ENCODE assay signal across 20 cellular contexts in the genomic region with DNA sequence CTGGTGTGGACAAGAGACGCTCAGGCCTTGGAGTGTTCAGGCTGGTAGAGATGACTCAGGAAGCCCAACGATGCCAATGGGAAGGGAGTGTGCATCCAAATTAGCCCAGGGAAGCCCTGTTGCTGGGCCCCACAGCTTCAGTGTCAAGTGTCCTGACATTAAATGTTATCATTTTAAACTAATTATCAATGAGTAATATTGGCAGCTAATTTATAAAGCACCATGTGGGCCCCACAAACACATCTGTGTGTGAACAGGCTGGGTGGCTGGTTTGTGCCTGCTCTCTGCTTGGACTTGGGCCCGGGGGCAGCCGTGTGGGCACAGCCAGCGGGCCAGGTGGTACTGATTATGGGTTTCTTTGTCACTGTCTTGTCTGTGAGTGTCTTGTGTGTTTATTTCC. TPM values are rescaled to one million over a fixed set of nuclear protein-coding genes. Genes with fewer than 3 reads are reported as not detected.
DNase-seq lines count a peak whose midpoint lies in the region; TF ChIP-seq lines count a peak whose summit lies in the region.
"Had no signal": no experiment of that assay in that cellular context is flagged by ENCODE, and none has a peak within 500 bp of the region (broad histone marks: within the 10 kb centered on the region; RNA-seq: fewer than 3 reads in every experiment).

No MANE protein-coding gene starts in this region.

- no peaks in the 10 kb centered on the region for H3K9me3 Mint-ChIP-seq in activated CD4-positive, alpha-beta T cell treated with anti-CD3 and anti-CD28 coated beads, Interleukin-2, amount 10 ng/mL, durations not matched to agents 7 days and 5 days
- H3K9me3 Mint-ChIP-seq in brain: no peaks in the 10 kb centered on the region
- H3K9me3 Mint-ChIP-seq in activated T-helper 1 cell treated with anti-CD3 and anti-CD28 coated beads, Interleukin-12 subunit alpha, Interleukin-12 subunit beta, Interleukin-2, Interleukin-4 antibody, amounts not matched to agents 30 ng/mL and 10 ng/mL and 1 ng/mL, durations not matched to agents 14 hours and 24 hours and 36 hours: no peaks in the 10 kb centered on the region
- H3K9me3 Mint-ChIP-seq: CD4-positive, alpha-beta memory T cell had no signal

- TF ChIP-seq CTCF in brain (conservative IDR thresholded peaks at IDR 0.05): no peak
- no peak for TF ChIP-seq CTCF in vagina (IDR thresholded peaks at IDR 0.05)
- TF ChIP-seq CTCF in stomach (IDR thresholded peaks at IDR 0.05): no peak
- TF ChIP-seq CTCF in breast epithelium (IDR thresholded peaks at IDR 0.05): no peak

- peaks cover 2% of the 10 kb centered on the region for H3K4me1 Mint-ChIP-seq in activated CD4-positive, alpha-beta T cell treated with anti-CD3 and anti-CD28 coated beads, Interleukin-2, amount 10 ng/mL, durations not matched to agents 7 days and 5 days
- H3K4me1 Mint-ChIP-seq in brain: peaks cover 43% of the 10 kb centered on the region
- H3K4me1 Mint-ChIP-seq in activated T-helper 1 cell treated with anti-CD3 and anti-CD28 coated beads, Interleukin-12 subunit alpha, Interleukin-12 subunit beta, Interleukin-2, Interleukin-4 antibody, amounts not matched to agents 30 ng/mL and 10 ng/mL and 1 ng/mL, durations not matched to agents 14 hours and 24 hours and 36 hours (ENCODE audit: low read depth): no peaks in the 10 kb centered on the region
- H3K4me1 Mint-ChIP-seq: CD4-positive, alpha-beta memory T cell had no signal

- no peaks in the 10 kb centered on the region for H3K36me3 ChIP-seq in vagina
- no peaks in the 10 kb centered on the region for H3K36me3 ChIP-seq in stomach
- no peaks in the 10 kb centered on the region for H3K36me3 ChIP-seq in breast epithelium
- H3K36me3 ChIP-seq: BLaER1, SJCRH30 had no signal

- H3K27me3 ChIP-seq in vagina (no peaks in the 10 kb centered on the region), stomach (peaks cover 0 to 4% (median 3%) of the 10 kb centered on the region in 3 donors), breast epithelium (no peaks in the 10 kb centered on the region)
- H3K27me3 ChIP-seq: BLaER1 had no signal

- H3K4me3 Mint-ChIP-seq in activated CD4-positive, alpha-beta T cell treated with anti-CD3 and anti-CD28 coated beads, Interleukin-2, amount 10 ng/mL, durations not matched to agents 7 days and 5 days: no peak overlapping the region
- H3K4me3 Mint-ChIP-seq in brain: no peak overlapping the region
- H3K4me3 Mint-ChIP-seq in activated T-helper 1 cell treated with anti-CD3 and anti-CD28 coated beads, Interleukin-12 subunit alpha, Interleukin-12 subunit beta, Interleukin-2, Interleukin-4 antibody, amounts not matched to agents 30 ng/mL and 10 ng/mL and 1 ng/mL, durations not matched to agents 14 hours and 24 hours and 36 hours: no peak overlapping the region
- H3K4me3 Mint-ChIP-seq: CD4-positive, alpha-beta memory T cell had no signal

- no peaks in the 10 kb centered on the region for H3K36me3 Mint-ChIP-seq in activated CD4-positive, alpha-beta T cell treated with anti-CD3 and anti-CD28 coated beads, Interleukin-2, amount 10 ng/mL, durations not matched to agents 7 days and 5 days (ENCODE audit: low read depth)
- H3K36me3 Mint-ChIP-seq in brain: no peaks in the 10 kb centered on the region
- H3K36me3 Mint-ChIP-seq in activated T-helper 1 cell treated with anti-CD3 and anti-CD28 coated beads, Interleukin-12 subunit alpha, Interleukin-12 subunit beta, Interleukin-2, Interleukin-4 antibody, amounts not matched to agents 30 ng/mL and 10 ng/mL and 1 ng/mL, durations not matched to agents 14 hours and 24 hours and 36 hours (ENCODE audit: low read depth): no peaks in the 10 kb centered on the region
- H3K36me3 Mint-ChIP-seq: CD4-positive, alpha-beta memory T cell had no signal

- TF ChIP-seq EP300 in stomach (IDR thresholded peaks at IDR 0.05): no peak

- peak overlapping the region; percentile 20 for H3K27ac ChIP-seq in vagina
- no peak overlapping the region for H3K27ac ChIP-seq in stomach
- H3K27ac ChIP-seq in breast epithelium: no peak overlapping the region
- H3K27ac ChIP-seq: BLaER1, SJCRH30 had no signal

- CTCF ChIA-PET in activated CD4-positive, alpha-beta T cell treated with anti-CD3 and anti-CD28 coated beads, Interleukin-2, amount 10 ng/mL, durations not matched to agents 7 days and 5 days (lab: Charles Lee): no interaction called here

- H3K4me3 ChIP-seq in vagina: no peak overlapping the region
- H3K4me3 ChIP-seq in stomach: no peak overlapping the region
- no peak overlapping the region for H3K4me3 ChIP-seq in breast epithelium
- H3K4me3 ChIP-seq: BLaER1, K562, SJCRH30 had no signal

- intact Hi-C loops in vagina (cut with DNase I) (no loop called here), stomach (cut with DNase I; ENCODE audit: low total_unique reads) (no loop called here), breast epithelium (cut with DNase I; ENCODE audit: low total_unique reads) (no loop called here)
- intact Hi-C loops in activated T-helper 1 cell treated with anti-CD3 and anti-CD28 coated beads, Interleukin-12 subunit alpha, Interleukin-12 subunit beta, Interleukin-2, Interleukin-4 antibody, amounts not matched to agents 30 ng/mL and 10 ng/mL and 1 ng/mL, durations not matched to agents 14 hours and 24 hours and 36 hours (cut with micrococcal nuclease): no loop called here

- H3K27ac Mint-ChIP-seq in activated CD4-positive, alpha-beta T cell treated with anti-CD3 and anti-CD28 coated beads, Interleukin-2, amount 10 ng/mL, durations not matched to agents 7 days and 5 days: peak overlapping the region; percentile 38
- peak overlapping the region in 3 of 5 experiments; percentile 45 to 69 (median 52) for H3K27ac Mint-ChIP-seq in brain
- H3K27ac Mint-ChIP-seq in activated T-helper 1 cell treated with anti-CD3 and anti-CD28 coated beads, Interleukin-12 subunit alpha, Interleukin-12 subunit beta, Interleukin-2, Interleukin-4 antibody, amounts not matched to agents 30 ng/mL and 10 ng/mL and 1 ng/mL, durations not matched to agents 14 hours and 24 hours and 36 hours: no peak overlapping the region
- H3K27ac Mint-ChIP-seq: CD4-positive, alpha-beta memory T cell had no signal

- H3K27me3 Mint-ChIP-seq in activated CD4-positive, alpha-beta T cell treated with anti-CD3 and anti-CD28 coated beads, Interleukin-2, amount 10 ng/mL, durations not matched to agents 7 days and 5 days: peaks cover 19% of the 10 kb centered on the region
- H3K27me3 Mint-ChIP-seq in brain: peaks cover 3% of the 10 kb centered on the region
- peaks cover 12% of the 10 kb centered on the region for H3K27me3 Mint-ChIP-seq in activated T-helper 1 cell treated with anti-CD3 and anti-CD28 coated beads, Interleukin-12 subunit alpha, Interleukin-12 subunit beta, Interleukin-2, Interleukin-4 antibody, amounts not matched to agents 30 ng/mL and 10 ng/mL and 1 ng/mL, durations not matched to agents 14 hours and 24 hours and 36 hours (ENCODE audit: insufficient read depth)

- H3K4me1 ChIP-seq in vagina (peaks cover 65% of the 10 kb centered on the region), stomach (peaks cover 0 to 10% (median 0%) of the 10 kb centered on the region in 4 donors), breast epithelium (no peaks in the 10 kb centered on the region)
- H3K4me1 ChIP-seq: SJCRH30 had no signal

- TF ChIP-seq POLR2A in vagina (IDR thresholded peaks at IDR 0.05) (no peak), stomach (IDR thresholded peaks at IDR 0.05) (no peak), breast epithelium (IDR thresholded peaks at IDR 0.05) (no peak)

- DNase-seq in activated CD4-positive, alpha-beta T cell treated with anti-CD3 and anti-CD28 coated beads, Interleukin-2, amount 10 ng/mL, durations not matched to agents 7 days and 5 days: no peak
- DNase-seq in activated CD4-positive, alpha-beta T cell treated with anti-CD3 and anti-CD28 coated beads for 4 hours: no peak
- DNase-seq in NCI-H69 (lab: John Stamatoyannopoulos, UW) (peak; percentile 73), vagina (ENCODE audit: extremely low spot score in 2 of 2) (no peak), stomach (no peak), breast epithelium (ENCODE audit: low spot score in 2 of 2) (no peak)
- no peak for DNase-seq in activated T-helper 1 cell treated with anti-CD3 and anti-CD28 coated beads, Interleukin-12 subunit alpha, Interleukin-12 subunit beta, Interleukin-2, Interleukin-4 antibody, amounts not matched to agents 30 ng/mL and 10 ng/mL and 1 ng/mL, durations not matched to agents 14 hours and 24 hours and 36 hours (ENCODE audit: low spot score)
- DNase-seq: Calu3; CD4-positive, alpha-beta memory T cell; NCI-H146; NCI-H2029 treated with DMSO at 0.1 percent for 48 hours; NCI-H2171 treated with DMSO at 0.1 percent for 48 hours; NCI-H510A; NCI-H774; SJCRH30; SW 1271 had no signal

- POLR2A ChIA-PET in activated CD4-positive, alpha-beta T cell treated with anti-CD3 and anti-CD28 coated beads, Interleukin-2, amount 10 ng/mL, durations not matched to agents 7 days and 5 days (lab: Charles Lee): no interaction called here

- WGBS in stomach, 5 donors: 77 to 90% (median 86%) methylated on average over 4 to 5 of the region's 5 CpGs

- H3K9me3 ChIP-seq in vagina (no peaks in the 10 kb centered on the region), stomach (no peaks in the 10 kb centered on the region), breast epithelium (no peaks in the 10 kb centered on the region)
- H3K9me3 ChIP-seq: BLaER1, SJCRH30 had no signal

RNA-seq across cellular contexts. Expression of gene FBLN2, which starts 15.0 kb away (rescaled TPM):
- not detected for total RNA-seq in activated CD4-positive, alpha-beta T cell treated with anti-CD3 and anti-CD28 coated beads, Interleukin-2, amount 10 ng/mL, durations not matched to agents 7 days and 5 days
- 3.6 TPM for polyA plus RNA-seq in brain (ENCODE audit: insufficient read depth, low read depth, low replicate concordance)
- total RNA-seq in vagina: 94.3 TPM
- total RNA-seq in activated T-helper 1 cell treated with anti-CD3 and anti-CD28 coated beads, Interleukin-12 subunit alpha, Interleukin-12 subunit beta, Interleukin-2, Interleukin-4 antibody, amounts not matched to agents 30 ng/mL and 10 ng/mL and 1 ng/mL, durations not matched to agents 14 hours and 24 hours and 36 hours: not detected in 2 replicates
- 100 to 1,000 TPM in 1 of 5 donors, 10 to 100 TPM in 3, 1 to 10 TPM in 1; 8.0 to 143 (median 17.1) TPM for total RNA-seq in stomach
- 1 to 10 TPM; 1.8 to 4.0 (median 2.8) TPM for polyA plus RNA-seq in stomach
- total RNA-seq in breast epithelium: 100 to 1,000 TPM in 1 of 3 donors, 10 to 100 TPM in 2; 43.5 to 663 (median 81.3) TPM
- total RNA-seq: Calu3; CD4-positive, alpha-beta memory T cell; H4; SJCRH30 had no signal
- polyA plus RNA-seq: CD4-positive, alpha-beta memory T cell had no signal
